ENCODE assay signal across 1 cellular context in the genomic region with DNA sequence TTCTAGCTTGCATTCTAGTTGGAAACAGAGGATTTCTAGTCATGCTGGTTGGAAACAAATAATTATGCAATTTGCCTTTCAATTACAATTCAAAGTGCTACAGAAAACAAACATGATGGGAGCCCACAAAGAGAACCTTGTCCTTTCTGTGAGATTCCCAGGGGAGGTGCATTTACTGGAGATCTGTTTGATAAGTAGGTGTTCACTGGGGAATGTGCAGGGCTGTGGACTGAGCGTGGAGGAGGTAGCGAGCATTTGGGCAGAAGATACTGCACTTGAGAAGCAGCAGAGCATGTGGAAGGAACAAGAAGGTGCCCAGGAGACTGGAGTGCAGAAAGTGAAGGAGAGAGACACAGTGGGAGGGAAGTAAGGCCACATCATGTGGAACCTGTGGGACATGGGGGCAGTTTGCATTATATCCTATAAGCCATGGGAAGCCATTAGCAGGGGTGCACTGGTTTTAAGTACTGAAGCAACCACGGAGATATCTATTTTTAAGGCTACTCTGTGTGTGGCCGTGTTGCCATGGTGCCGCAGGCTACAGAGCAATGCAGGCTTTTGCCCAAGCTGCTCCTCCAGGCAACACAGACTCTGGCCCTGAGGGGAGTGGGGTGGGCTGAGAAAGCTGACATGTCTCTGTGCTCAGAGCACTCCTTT.
TF ChIP-seq lines count a peak whose summit lies in the region.

No MANE protein-coding gene starts in this region.

TF ChIP-seq in HepG2, 621 proteins besides CTCF, POLR2A, EP300 and RAD21 (continued from another document and continues in another):
- TF ChIP-seq MTA3 (CRISPR knock-in tag; IDR thresholded peaks at IDR 0.05) (no peak), ZNF460 (CRISPR knock-in tag; IDR thresholded peaks at IDR 0.05; ENCODE audit: borderline replicate concordance) (no peak), HOXD1 (CRISPR knock-in tag; IDR thresholded peaks at IDR 0.05) (no peak), HCFC1 (IDR thresholded peaks at IDR 0.05; ENCODE audit: low read depth, low read length) (no peak), ZNF572 (CRISPR knock-in tag; IDR thresholded peaks at IDR 0.05) (no peak), ZFP62 (CRISPR knock-in tag; IDR thresholded peaks at IDR 0.05) (no peak), ZNF563 (CRISPR knock-in tag; IDR thresholded peaks at IDR 0.05) (no peak), PITX1 (CRISPR knock-in tag; IDR thresholded peaks at IDR 0.05) (0 out of 2 replicates have a peak, but pooled peaks have one; percentile 28), YEATS4 (CRISPR knock-in tag; IDR thresholded peaks at IDR 0.05; ENCODE audit: borderline replicate concordance) (no peak), AHR (CRISPR knock-in tag; IDR thresholded peaks at IDR 0.05) (no peak), PAX8 (CRISPR knock-in tag; IDR thresholded peaks at IDR 0.05; ENCODE audit: borderline replicate concordance) (no peak), HMGA1 (CRISPR knock-in tag; conservative IDR thresholded peaks at IDR 0.05) (no peak), KAT2B (IDR thresholded peaks at IDR 0.05; ENCODE audit: borderline replicate concordance, low read depth, low read length) (no peak), ZNF724P (CRISPR knock-in tag; IDR thresholded peaks at IDR 0.05; ENCODE audit: borderline replicate concordance) (no peak; the same call in 1 of the 2 replicates), ZNF143 (CRISPR knock-in tag; IDR thresholded peaks at IDR 0.05) (no peak), SUZ12 (IDR thresholded peaks at IDR 0.05; ENCODE audit: low read depth, low read length) (no peak), SP140L (CRISPR knock-in tag; IDR thresholded peaks at IDR 0.05; ENCODE audit: borderline replicate concordance) (no peak), GABPA (IDR thresholded peaks at IDR 0.05; ENCODE audit: low read depth, low read length) (no peak), GABPA (CRISPR knock-in tag; IDR thresholded peaks at IDR 0.05; ENCODE audit: low read depth) (no peak), TOE1 (CRISPR knock-in tag; IDR thresholded peaks at IDR 0.05) (no peak), ZNF749 (CRISPR knock-in tag; IDR thresholded peaks at IDR 0.05; ENCODE audit: borderline replicate concordance) (no peak), PCBP1 (IDR thresholded peaks at IDR 0.05; ENCODE audit: borderline replicate concordance, low read depth, low read length) (no peak), ZNF552 (CRISPR knock-in tag; IDR thresholded peaks at IDR 0.05; ENCODE audit: borderline replicate concordance) (no peak), ZNF790 (CRISPR knock-in tag; IDR thresholded peaks at IDR 0.05; ENCODE audit: borderline replicate concordance) (no peak), ZNF230 (CRISPR knock-in tag; IDR thresholded peaks at IDR 0.05) (0 out of 2 replicates have a peak, but pooled peaks have one; percentile 66), CREM (IDR thresholded peaks at IDR 0.05) (peak; percentile 82), CREM (CRISPR knock-in tag; IDR thresholded peaks at IDR 0.05) (no peak), REL (CRISPR knock-in tag; conservative IDR thresholded peaks at IDR 0.05) (no peak), ZNF883 (CRISPR knock-in tag; IDR thresholded peaks at IDR 0.05; ENCODE audit: not compliant biosample characterization) (no peak)
- TF ChIP-seq, protein P1, sequence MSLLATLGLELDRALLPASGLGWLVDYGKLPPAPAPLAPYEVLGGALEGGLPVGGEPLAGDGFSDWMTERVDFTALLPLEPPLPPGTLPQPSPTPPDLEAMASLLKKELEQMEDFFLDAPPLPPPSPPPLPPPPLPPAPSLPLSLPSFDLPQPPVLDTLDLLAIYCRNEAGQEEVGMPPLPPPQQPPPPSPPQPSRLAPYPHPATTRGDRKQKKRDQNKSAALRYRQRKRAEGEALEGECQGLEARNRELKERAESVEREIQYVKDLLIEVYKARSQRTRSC (CRISPR knock-in tag; IDR thresholded peaks at IDR 0.05; ENCODE audit: low read depth): no peak
- TF ChIP-seq, protein P2, sequence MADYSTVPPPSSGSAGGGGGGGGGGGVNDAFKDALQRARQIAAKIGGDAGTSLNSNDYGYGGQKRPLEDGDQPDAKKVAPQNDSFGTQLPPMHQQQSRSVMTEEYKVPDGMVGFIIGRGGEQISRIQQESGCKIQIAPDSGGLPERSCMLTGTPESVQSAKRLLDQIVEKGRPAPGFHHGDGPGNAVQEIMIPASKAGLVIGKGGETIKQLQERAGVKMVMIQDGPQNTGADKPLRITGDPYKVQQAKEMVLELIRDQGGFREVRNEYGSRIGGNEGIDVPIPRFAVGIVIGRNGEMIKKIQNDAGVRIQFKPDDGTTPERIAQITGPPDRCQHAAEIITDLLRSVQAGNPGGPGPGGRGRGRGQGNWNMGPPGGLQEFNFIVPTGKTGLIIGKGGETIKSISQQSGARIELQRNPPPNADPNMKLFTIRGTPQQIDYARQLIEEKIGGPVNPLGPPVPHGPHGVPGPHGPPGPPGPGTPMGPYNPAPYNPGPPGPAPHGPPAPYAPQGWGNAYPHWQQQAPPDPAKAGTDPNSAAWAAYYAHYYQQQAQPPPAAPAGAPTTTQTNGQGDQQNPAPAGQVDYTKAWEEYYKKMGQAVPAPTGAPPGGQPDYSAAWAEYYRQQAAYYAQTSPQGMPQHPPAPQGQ (CRISPR knock-in tag; IDR thresholded peaks at IDR 0.05; ENCODE audit: borderline replicate concordance): no peak
- TF ChIP-seq, protein P3, sequence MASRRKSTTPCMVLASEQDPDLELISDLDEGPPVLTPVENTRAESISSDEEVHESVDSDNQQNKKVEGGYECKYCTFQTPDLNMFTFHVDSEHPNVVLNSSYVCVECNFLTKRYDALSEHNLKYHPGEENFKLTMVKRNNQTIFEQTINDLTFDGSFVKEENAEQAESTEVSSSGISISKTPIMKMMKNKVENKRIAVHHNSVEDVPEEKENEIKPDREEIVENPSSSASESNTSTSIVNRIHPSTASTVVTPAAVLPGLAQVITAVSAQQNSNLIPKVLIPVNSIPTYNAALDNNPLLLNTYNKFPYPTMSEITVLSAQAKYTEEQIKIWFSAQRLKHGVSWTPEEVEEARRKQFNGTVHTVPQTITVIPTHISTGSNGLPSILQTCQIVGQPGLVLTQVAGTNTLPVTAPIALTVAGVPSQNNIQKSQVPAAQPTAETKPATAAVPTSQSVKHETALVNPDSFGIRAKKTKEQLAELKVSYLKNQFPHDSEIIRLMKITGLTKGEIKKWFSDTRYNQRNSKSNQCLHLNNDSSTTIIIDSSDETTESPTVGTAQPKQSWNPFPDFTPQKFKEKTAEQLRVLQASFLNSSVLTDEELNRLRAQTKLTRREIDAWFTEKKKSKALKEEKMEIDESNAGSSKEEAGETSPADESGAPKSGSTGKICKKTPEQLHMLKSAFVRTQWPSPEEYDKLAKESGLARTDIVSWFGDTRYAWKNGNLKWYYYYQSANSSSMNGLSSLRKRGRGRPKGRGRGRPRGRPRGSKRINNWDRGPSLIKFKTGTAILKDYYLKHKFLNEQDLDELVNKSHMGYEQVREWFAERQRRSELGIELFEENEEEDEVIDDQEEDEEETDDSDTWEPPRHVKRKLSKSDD (CRISPR knock-in tag; IDR thresholded peaks at IDR 0.05; ENCODE audit: low read depth): no peak
- TF ChIP-seq, protein P4, sequence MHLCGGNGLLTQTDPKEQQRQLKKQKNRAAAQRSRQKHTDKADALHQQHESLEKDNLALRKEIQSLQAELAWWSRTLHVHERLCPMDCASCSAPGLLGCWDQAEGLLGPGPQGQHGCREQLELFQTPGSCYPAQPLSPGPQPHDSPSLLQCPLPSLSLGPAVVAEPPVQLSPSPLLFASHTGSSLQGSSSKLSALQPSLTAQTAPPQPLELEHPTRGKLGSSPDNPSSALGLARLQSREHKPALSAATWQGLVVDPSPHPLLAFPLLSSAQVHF (CRISPR knock-in tag; IDR thresholded peaks at IDR 0.05): no peak
- TF ChIP-seq, protein P5, sequence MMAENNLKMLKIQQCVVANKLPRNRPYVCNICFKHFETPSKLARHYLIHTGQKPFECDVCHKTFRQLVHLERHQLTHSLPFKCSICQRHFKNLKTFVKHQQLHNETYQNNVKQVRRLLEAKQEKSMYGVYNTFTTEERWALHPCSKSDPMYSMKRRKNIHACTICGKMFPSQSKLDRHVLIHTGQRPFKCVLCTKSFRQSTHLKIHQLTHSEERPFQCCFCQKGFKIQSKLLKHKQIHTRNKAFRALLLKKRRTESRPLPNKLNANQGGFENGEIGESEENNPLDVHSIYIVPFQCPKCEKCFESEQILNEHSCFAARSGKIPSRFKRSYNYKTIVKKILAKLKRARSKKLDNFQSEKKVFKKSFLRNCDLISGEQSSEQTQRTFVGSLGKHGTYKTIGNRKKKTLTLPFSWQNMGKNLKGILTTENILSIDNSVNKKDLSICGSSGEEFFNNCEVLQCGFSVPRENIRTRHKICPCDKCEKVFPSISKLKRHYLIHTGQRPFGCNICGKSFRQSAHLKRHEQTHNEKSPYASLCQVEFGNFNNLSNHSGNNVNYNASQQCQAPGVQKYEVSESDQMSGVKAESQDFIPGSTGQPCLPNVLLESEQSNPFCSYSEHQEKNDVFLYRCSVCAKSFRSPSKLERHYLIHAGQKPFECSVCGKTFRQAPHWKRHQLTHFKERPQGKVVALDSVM (CRISPR knock-in tag; IDR thresholded peaks at IDR 0.05): no peak
- TF ChIP-seq, protein P6, sequence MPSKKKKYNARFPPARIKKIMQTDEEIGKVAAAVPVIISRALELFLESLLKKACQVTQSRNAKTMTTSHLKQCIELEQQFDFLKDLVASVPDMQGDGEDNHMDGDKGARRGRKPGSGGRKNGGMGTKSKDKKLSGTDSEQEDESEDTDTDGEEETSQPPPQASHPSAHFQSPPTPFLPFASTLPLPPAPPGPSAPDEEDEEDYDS (CRISPR knock-in tag; IDR thresholded peaks at IDR 0.05): 0 out of 2 replicates have a peak, but pooled peaks have one; percentile 24
- TF ChIP-seq, protein P7, sequence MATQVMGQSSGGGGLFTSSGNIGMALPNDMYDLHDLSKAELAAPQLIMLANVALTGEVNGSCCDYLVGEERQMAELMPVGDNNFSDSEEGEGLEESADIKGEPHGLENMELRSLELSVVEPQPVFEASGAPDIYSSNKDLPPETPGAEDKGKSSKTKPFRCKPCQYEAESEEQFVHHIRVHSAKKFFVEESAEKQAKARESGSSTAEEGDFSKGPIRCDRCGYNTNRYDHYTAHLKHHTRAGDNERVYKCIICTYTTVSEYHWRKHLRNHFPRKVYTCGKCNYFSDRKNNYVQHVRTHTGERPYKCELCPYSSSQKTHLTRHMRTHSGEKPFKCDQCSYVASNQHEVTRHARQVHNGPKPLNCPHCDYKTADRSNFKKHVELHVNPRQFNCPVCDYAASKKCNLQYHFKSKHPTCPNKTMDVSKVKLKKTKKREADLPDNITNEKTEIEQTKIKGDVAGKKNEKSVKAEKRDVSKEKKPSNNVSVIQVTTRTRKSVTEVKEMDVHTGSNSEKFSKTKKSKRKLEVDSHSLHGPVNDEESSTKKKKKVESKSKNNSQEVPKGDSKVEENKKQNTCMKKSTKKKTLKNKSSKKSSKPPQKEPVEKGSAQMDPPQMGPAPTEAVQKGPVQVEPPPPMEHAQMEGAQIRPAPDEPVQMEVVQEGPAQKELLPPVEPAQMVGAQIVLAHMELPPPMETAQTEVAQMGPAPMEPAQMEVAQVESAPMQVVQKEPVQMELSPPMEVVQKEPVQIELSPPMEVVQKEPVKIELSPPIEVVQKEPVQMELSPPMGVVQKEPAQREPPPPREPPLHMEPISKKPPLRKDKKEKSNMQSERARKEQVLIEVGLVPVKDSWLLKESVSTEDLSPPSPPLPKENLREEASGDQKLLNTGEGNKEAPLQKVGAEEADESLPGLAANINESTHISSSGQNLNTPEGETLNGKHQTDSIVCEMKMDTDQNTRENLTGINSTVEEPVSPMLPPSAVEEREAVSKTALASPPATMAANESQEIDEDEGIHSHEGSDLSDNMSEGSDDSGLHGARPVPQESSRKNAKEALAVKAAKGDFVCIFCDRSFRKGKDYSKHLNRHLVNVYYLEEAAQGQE (IDR thresholded peaks at IDR 0.05; ENCODE audit: borderline replicate concordance in 1 of 2, low read depth in 1 of 2, low read length in 2 of 2): no peak
- TF ChIP-seq, protein P8, sequence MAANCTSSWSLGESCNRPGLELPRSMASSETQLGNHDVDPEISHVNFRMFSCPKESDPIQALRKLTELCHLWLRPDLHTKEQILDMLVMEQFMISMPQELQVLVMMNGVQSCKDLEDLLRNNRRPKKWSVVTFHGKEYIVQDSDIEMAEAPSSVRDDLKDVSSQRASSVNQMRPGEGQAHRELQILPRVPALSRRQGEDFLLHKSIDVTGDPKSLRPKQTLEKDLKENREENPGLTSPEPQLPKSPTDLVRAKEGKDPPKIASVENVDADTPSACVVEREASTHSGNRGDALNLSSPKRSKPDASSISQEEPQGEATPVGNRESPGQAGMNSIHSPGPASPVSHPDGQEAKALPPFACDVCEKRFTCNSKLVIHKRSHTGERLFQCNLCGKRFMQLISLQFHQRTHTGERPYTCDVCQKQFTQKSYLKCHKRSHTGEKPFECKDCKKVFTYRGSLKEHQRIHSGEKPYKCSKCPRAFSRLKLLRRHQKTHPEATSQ (CRISPR knock-in tag; IDR thresholded peaks at IDR 0.05; ENCODE audit: borderline replicate concordance): peak; percentile 29; the same call in 1 of the 2 replicates
- TF ChIP-seq, protein P9, sequence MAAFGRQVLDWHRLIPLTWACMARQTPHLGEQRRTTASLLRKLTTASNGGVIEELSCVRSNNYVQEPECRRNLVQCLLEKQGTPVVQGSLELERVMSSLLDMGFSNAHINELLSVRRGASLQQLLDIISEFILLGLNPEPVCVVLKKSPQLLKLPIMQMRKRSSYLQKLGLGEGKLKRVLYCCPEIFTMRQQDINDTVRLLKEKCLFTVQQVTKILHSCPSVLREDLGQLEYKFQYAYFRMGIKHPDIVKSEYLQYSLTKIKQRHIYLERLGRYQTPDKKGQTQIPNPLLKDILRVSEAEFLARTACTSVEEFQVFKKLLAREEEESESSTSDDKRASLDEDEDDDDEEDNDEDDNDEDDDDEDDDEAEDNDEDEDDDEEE (CRISPR knock-in tag; IDR thresholded peaks at IDR 0.05): no peak
- TF ChIP-seq, protein P10, sequence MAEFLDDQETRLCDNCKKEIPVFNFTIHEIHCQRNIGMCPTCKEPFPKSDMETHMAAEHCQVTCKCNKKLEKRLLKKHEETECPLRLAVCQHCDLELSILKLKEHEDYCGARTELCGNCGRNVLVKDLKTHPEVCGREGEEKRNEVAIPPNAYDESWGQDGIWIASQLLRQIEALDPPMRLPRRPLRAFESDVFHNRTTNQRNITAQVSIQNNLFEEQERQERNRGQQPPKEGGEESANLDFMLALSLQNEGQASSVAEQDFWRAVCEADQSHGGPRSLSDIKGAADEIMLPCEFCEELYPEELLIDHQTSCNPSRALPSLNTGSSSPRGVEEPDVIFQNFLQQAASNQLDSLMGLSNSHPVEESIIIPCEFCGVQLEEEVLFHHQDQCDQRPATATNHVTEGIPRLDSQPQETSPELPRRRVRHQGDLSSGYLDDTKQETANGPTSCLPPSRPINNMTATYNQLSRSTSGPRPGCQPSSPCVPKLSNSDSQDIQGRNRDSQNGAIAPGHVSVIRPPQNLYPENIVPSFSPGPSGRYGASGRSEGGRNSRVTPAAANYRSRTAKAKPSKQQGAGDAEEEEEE (CRISPR knock-in tag; IDR thresholded peaks at IDR 0.05; ENCODE audit: borderline replicate concordance): no peak
- TF ChIP-seq, protein P11, sequence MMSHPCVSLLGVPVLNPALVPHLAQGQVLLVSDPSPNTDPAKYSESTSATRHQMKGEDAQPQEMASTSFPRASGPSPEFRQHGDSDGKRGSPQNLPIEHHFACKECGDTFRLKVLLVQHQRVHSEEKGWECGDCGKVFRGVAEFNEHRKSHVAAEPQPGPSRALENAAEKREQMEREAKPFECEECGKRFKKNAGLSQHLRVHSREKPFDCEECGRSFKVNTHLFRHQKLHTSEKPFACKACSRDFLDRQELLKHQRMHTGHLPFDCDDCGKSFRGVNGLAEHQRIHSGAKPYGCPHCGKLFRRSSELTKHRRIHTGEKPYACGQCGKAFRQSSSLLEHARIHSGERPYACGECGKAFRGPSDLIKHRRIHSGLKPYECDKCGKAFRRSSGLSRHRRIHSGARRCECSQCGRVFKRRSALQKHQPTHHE (CRISPR knock-in tag; IDR thresholded peaks at IDR 0.05; ENCODE audit: borderline replicate concordance): no peak
- TF ChIP-seq, protein P12, sequence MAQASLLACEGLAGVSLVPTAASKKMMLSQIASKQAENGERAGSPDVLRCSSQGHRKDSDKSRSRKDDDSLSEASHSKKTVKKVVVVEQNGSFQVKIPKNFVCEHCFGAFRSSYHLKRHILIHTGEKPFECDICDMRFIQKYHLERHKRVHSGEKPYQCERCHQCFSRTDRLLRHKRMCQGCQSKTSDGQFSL (CRISPR knock-in tag; IDR thresholded peaks at IDR 0.05): no peak
